ENCODE assay signal across 22 cellular contexts in the genomic region with DNA sequence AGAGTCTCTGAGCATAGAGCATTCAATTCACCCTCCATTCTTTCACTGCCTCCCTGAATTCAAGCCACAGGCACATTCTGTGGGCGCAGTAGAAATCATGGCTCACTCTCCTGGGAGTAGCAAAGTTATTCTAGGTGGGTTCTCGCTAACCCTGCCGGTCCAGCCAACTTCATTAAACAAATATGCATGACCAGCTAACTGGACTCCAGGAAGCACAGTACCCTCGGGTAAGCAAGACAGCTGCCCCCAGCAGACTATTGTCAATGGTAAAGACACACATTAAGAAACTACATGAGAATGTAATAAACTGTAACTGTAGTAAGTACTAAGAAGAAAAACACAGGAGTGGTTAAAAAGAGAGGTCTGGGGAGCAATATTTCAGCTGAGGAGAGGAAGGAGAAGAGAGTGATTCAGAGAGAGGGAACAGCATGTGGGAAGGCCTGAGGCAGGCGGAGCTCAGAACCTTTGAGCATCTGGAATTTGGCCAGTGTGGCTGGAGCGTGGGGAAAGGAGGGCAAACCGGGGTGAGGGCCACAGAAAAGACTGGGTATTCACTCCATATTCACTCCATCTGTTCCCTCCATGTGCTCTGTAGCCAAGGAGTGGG. TPM values are rescaled to one million over a fixed set of nuclear protein-coding genes. Genes with fewer than 3 reads are reported as not detected.
DNase-seq lines count a peak whose midpoint lies in the region; ATAC-seq, FAIRE-seq and TF ChIP-seq lines count a peak whose summit lies in the region.
"Had no signal": no experiment of that assay in that cellular context is flagged by ENCODE, and none has a peak within 500 bp of the region (broad histone marks: within the 10 kb centered on the region; RNA-seq: fewer than 3 reads in every experiment).

No MANE protein-coding gene starts in this region.

- H2BK12ac ChIP-seq in H1 (ENCODE audit: low read depth, low read length), result no peak overlapping the region

- H3K79me2 ChIP-seq in OCI-LY7 (ENCODE audit: insufficient read depth, low read depth, low read length), result peaks cover 99% of the 10 kb centered on the region
- H3K79me2 ChIP-seq in H1 (ENCODE audit: control insufficient read depth in 1 of 2, insufficient read depth in 2 of 2, low read length in 2 of 2), result no peaks in the 10 kb centered on the region

- H2BK15ac ChIP-seq in H1 (ENCODE audit: low read length), result no peak overlapping the region

- TF ChIP-seq EP300 in H1 (IDR thresholded peaks at IDR 0.05; ENCODE audit: borderline replicate concordance in 1 of 2, low read depth in 2 of 2, low read length in 2 of 2), result no peak

- H3K36me3 ChIP-seq in OCI-LY7 (ENCODE audit: insufficient read depth, low read length) (peaks cover 85% of the 10 kb centered on the region), H1 (ENCODE audit: control insufficient read depth in 2 of 4, insufficient read depth in 4 of 4, low read length in 3 of 4) (no peaks in the 10 kb centered on the region)
- H3K36me3 ChIP-seq: heart right ventricle, right atrium auricular region had no signal

- WGBS in H1 (ENCODE audit: extremely low coverage in 1 of 2, insufficient coverage in 1 of 2, insufficient read length in 1 of 2, insufficient replicate concordance in 2 of 2, low coverage in 1 of 2, low lambda C conversion rate in 2 of 2, missing lambda C conversion rate in 1 of 2), 2 experiments, result 86% methylated on average over 7 of the region's 7 CpGs; no CpG with 5 or more reads in 1 of the 2 experiments

- H2BK120ac ChIP-seq in H1 (replicated peaks; ENCODE audit: low read depth, low read length), result no peak overlapping the region

- H3K9ac ChIP-seq in H1 (replicated peaks in 1 of 4; ENCODE audit: extremely low read depth in 1 of 4, low read depth in 3 of 4, low read length in 3 of 4), result no peak overlapping the region

- H4K20me1 ChIP-seq in OCI-LY7 (ENCODE audit: insufficient read depth, low read length) (peaks cover 8% of the 10 kb centered on the region; the same call in 1 of the 2 replicates), H1 (replicated peaks in 1 of 2; ENCODE audit: control insufficient read depth in 1 of 2, insufficient read depth in 2 of 2, low read length in 2 of 2) (peaks cover 0 to 3% of the 10 kb centered on the region in 2 experiments)

- no peak for TF ChIP-seq POLR2A in H1 (IDR thresholded peaks at IDR 0.05; ENCODE audit: control extremely low read depth in 1 of 2, low read depth in 2 of 2, low read length in 2 of 2)

- H4K5ac ChIP-seq in H1 (ENCODE audit: insufficient read length, low read depth, low read length), result no peak overlapping the region

- H4K91ac ChIP-seq in H1 (replicated peaks; ENCODE audit: insufficient read length, low read length), result no peak overlapping the region

- no TSS peak for BruUV-seq in OCI-LY7 (replicated peaks; lab: Mats Ljungman, UMichigan)

- H3K4me3 ChIP-seq in OCI-LY7 (ENCODE audit: low read depth, low read length, poor library complexity, severe bottlenecking) (peak overlapping the region; percentile 55), H1 (ENCODE audit: extremely low read depth in 1 of 4, insufficient read depth in 2 of 4, low read depth in 3 of 4, low read length in 4 of 4) (no peak overlapping the region)
- H3K4me3 ChIP-seq: coronary artery, heart right ventricle, right atrium auricular region had no signal

- peaks cover 9% of the 10 kb centered on the region for H3K23me2 ChIP-seq in H1 (ENCODE audit: low read depth, low read length)

- no peak overlapping the region for H3K56ac ChIP-seq in H1 (replicated peaks; ENCODE audit: insufficient read length, low read depth, low read length)

- TF ChIP-seq RAD21 in H1 (IDR thresholded peaks at IDR 0.05 in 1 of 2, conservative IDR thresholded peaks at IDR 0.05 in 1 of 2; ENCODE audit: low read depth in 2 of 2, low read length in 2 of 2), result no peak

- no peak overlapping the region for H2BK20ac ChIP-seq in H1 (ENCODE audit: low read length)

- H2AK5ac ChIP-seq in H1 (ENCODE audit: low read depth, low read length), result no peak overlapping the region

- H2BK5ac ChIP-seq in H1 (ENCODE audit: low read depth, low read length), result no peak overlapping the region

- no peaks in the 10 kb centered on the region for H3K9me3 ChIP-seq in OCI-LY7 (ENCODE audit: low read length)
- H3K9me3 ChIP-seq in H1 (ENCODE audit: insufficient read depth in 2 of 2, low read depth in 1 of 2, low read length in 1 of 2), result no peaks in the 10 kb centered on the region
- H3K9me3 ChIP-seq: heart right ventricle, right atrium auricular region had no signal

- H3K9me2 ChIP-seq in OCI-LY7 (ENCODE audit: insufficient read depth, low read length), result no peaks in the 10 kb centered on the region

- no peak overlapping the region for H3K23ac ChIP-seq in H1 (ENCODE audit: insufficient read length)

- peak; percentile 77 for DNase-seq in DMS 273 (lab: John Stamatoyannopoulos, UW; ENCODE audit: unreplicated experiment)
- DNase-seq in OCI-LY7 (ENCODE audit: low spot score), result no peak
- no peak for DNase-seq in H1 (ENCODE audit: low read depth in 1 of 2, low spot score in 2 of 2)
- peak; percentile 72 for DNase-seq in renal cortical epithelial cell (ENCODE audit: low read depth)
- no peak for DNase-seq in activated naive CD4-positive, alpha-beta T cell treated with anti-CD3 and anti-CD28 coated beads, Interleukin-2, amount 50 U/mL, for 16 hours
- no peak for DNase-seq in NCI-H1436 treated with DMSO at 0.1 percent for 48 hours (lab: John Stamatoyannopoulos, UW)
- DNase-seq in NCI-H146 (lab: John Stamatoyannopoulos, UW), result no peak
- DNase-seq: activated CD4-positive, alpha-beta T cell treated with anti-CD3 and anti-CD28 coated beads for 1 hour; heart right ventricle; NCI-H1417 treated with DMSO at 0.1 percent for 48 hours; T-helper 1 cell had no signal

- TF ChIP-seq CTCF in OCI-LY7 (conservative IDR thresholded peaks at IDR 0.05; ENCODE audit: low read length), result no peak
- TF ChIP-seq CTCF in H1 (IDR thresholded peaks at IDR 0.05; ENCODE audit: control extremely low read depth in 1 of 3, insufficient read depth in 1 of 3, low read depth in 1 of 3, low read length in 3 of 3), result no peak

- no peak for FAIRE-seq in H1 (lab: Jason Lieb, UNC)
- FAIRE-seq: H54, urothelium cell line had no signal

- no peak for ATAC-seq in HG02870 (IDR thresholded peaks at IDR 0.05; ENCODE audit: unreplicated experiment)
- ATAC-seq: activated naive CD4-positive, alpha-beta T cell treated with anti-CD3 and anti-CD28 coated beads, Interleukin-2, amount 50 U/mL, for 72 hours; stimulated activated memory B cell treated with anti-CD40 and anti-IgM and Interleukin-4, amounts not matched to agents 10 μg/mL and 1 μg/mL and 100 μg/mL, for 72 hours had no signal

- CTCF ChIA-PET in OCI-LY7 (lab: Charles Lee; ENCODE audit: unreplicated experiment), result interaction anchor here (0.5 kb wide), 1 partner anchor 11 kb away, joined by 3 read pairs; no protein-coding TSS in a partner anchor
- CTCF ChIA-PET in H1 (lab: Charles Lee; ENCODE audit: partially characterized antibody), result interaction anchor here (1.0 to 3.0 kb wide), 5 partner anchors 21 to 144 kb away, joined by 3 to 11 read pairs (median 4); no protein-coding TSS in a partner anchor

- POLR2A ChIA-PET in OCI-LY7 (lab: Charles Lee), result interaction anchor here (1.2 to 3.8 kb wide), 5 partner anchors 12 to 39 kb away, joined by 3 to 24 read pairs (median 9); no protein-coding TSS in a partner anchor
- POLR2A ChIA-PET in H1 (lab: Charles Lee; ENCODE audit: partially characterized antibody), result interaction anchor here (1.3 kb wide), 1 partner anchor 200 kb away, joined by 3 read pairs; no protein-coding TSS in a partner anchor

- no peak overlapping the region for H3K18ac ChIP-seq in H1 (ENCODE audit: extremely low read depth, low read length)

- H4K8ac ChIP-seq in H1 (ENCODE audit: extremely low read depth, insufficient read depth, low read length), result no peak overlapping the region

- no peak overlapping the region for H2AFZ ChIP-seq in OCI-LY7 (ENCODE audit: low read length)
- H2AFZ ChIP-seq in H1 (ENCODE audit: low read length), result no peak overlapping the region

- intact Hi-C loops in OCI-LY7 (cut with micrococcal nuclease; ENCODE audit: unreplicated experiment), result no loop called here

- H3K27ac ChIP-seq in OCI-LY7 (ENCODE audit: low read depth, low read length, poor library complexity, severe bottlenecking) (peak overlapping the region; percentile 92), H1 (ENCODE audit: low read depth, low read length) (no peak overlapping the region)
- H3K27ac ChIP-seq: coronary artery, right atrium auricular region had no signal

- H3K4me1 ChIP-seq in OCI-LY7 (ENCODE audit: insufficient read depth, low read length, poor library complexity, severe bottlenecking) (peaks cover 74% of the 10 kb centered on the region), H1 (replicated peaks in 1 of 4; ENCODE audit: control insufficient read depth in 3 of 4, insufficient read depth in 4 of 4, low read length in 3 of 4) (peaks cover 0 to 3% (median under 1%) of the 10 kb centered on the region in 4 experiments; a peak in 3 of 7 replicates)
- H3K4me1 ChIP-seq: right atrium auricular region had no signal

- H3K27me3 ChIP-seq in H1 (replicated peaks in 1 of 4; ENCODE audit: control insufficient read depth in 3 of 4, extremely low read depth in 1 of 4, insufficient read depth in 3 of 4, low read length in 3 of 4), result no peaks in the 10 kb centered on the region
- H3K27me3 ChIP-seq: heart right ventricle, right atrium auricular region had no signal

- peak overlapping the region; percentile 69 for H3K4ac ChIP-seq in H1 (replicated peaks; ENCODE audit: insufficient read length, low read depth, low read length)

- peak overlapping the region; percentile 71 for H3K4me2 ChIP-seq in OCI-LY7 (ENCODE audit: low read length)
- H3K4me2 ChIP-seq in H1 (ENCODE audit: insufficient read depth in 1 of 2, low read depth in 2 of 2, low read length in 2 of 2), result no peak overlapping the region

- H3K14ac ChIP-seq in H1 (ENCODE audit: insufficient read length), result no peak overlapping the region

- H3K79me1 ChIP-seq in H1 (ENCODE audit: low read depth, low read length), result no peaks in the 10 kb centered on the region; the same call in 1 of the 2 replicates

RNA-seq across cellular contexts. Expression of gene SLC2A5, which starts 7.4 kb away (rescaled TPM):
- 109 and 112 TPM in 2 replicates for total RNA-seq in OCI-LY7 (2014; rRNA removed; shearing (Covaris generic))
- total RNA-seq in OCI-LY7 (2022), result 123 and 183 TPM in 2 replicates
- total RNA-seq in H1 (2021; fragmentation: NEBNext Ultra II Directional; extraction: Animal tissue kit (Norgen Biotek cat#: 25700)), result not detected in 2 replicates
- polyA plus RNA-seq in H1 (2011; rRNA removed), result 0.12 and 0.14 TPM in 2 replicates
- 0.12 TPM for polyA plus RNA-seq in H1 (2011; cell fraction: cytosol; rRNA removed)
- polyA plus RNA-seq in H1 (2011; cell fraction: nucleus; rRNA removed), result 0.27 TPM
- 0.06 to 0.08 TPM (median 0.08 TPM) in 3 of 4 replicates, not detected in the other for polyA plus RNA-seq in H1 (2012, experiment 1 of 2)
- polyA plus RNA-seq in H1 (2012, experiment 2 of 2), result not detected
- polyA plus RNA-seq in H1 (2013, experiment 1 of 2), result 0.06 TPM
- polyA plus RNA-seq in H1 (2013, experiment 2 of 2), result 0.04 TPM
- 0.03 and 0.07 TPM in 2 replicates for polyA minus RNA-seq in H1 (2011; rRNA and poly(A)+ RNA removed)
- polyA minus RNA-seq in H1 (2011; cell fraction: cytosol; rRNA and poly(A)+ RNA removed), result not detected
- polyA minus RNA-seq in H1 (2011; cell fraction: nucleus; rRNA and poly(A)+ RNA removed), result 0.10 TPM
- total RNA-seq in renal cortical epithelial cell, result 1.6 TPM in 1 of 2 replicates, not detected in the other
- total RNA-seq: activated naive CD4-positive, alpha-beta T cell treated with anti-CD3 and anti-CD28 coated beads, Interleukin-2, amount 50 U/mL, for 72 hours; epithelial cell of proximal tubule; kidney epithelial cell; NCI-H460 had no signal

RNA-seq across cellular contexts. Expression of gene SLC2A7, which starts 35.8 kb away (rescaled TPM):
- 0.15 TPM in 1 of 2 replicates, not detected in the other for total RNA-seq in OCI-LY7 (2014; rRNA removed; shearing (Covaris generic))
- total RNA-seq in OCI-LY7 (2022), result not detected in 2 replicates
- total RNA-seq in H1 (2021; fragmentation: NEBNext Ultra II Directional; extraction: Animal tissue kit (Norgen Biotek cat#: 25700)), result not detected in 2 replicates
- not detected in 2 replicates for polyA plus RNA-seq in H1 (2011; rRNA removed)
- polyA plus RNA-seq in H1 (2011; cell fraction: cytosol; rRNA removed), result not detected
- not detected for polyA plus RNA-seq in H1 (2011; cell fraction: nucleus; rRNA removed)
- polyA plus RNA-seq in H1 (2012, experiment 1 of 2), result not detected in 4 replicates
- not detected for polyA plus RNA-seq in H1 (2012, experiment 2 of 2)
- polyA plus RNA-seq in H1 (2013, experiment 1 of 2), result not detected
- not detected for polyA plus RNA-seq in H1 (2013, experiment 2 of 2)
- not detected in 2 replicates for polyA minus RNA-seq in H1 (2011; rRNA and poly(A)+ RNA removed)
- not detected for polyA minus RNA-seq in H1 (2011; cell fraction: cytosol; rRNA and poly(A)+ RNA removed)
- not detected for polyA minus RNA-seq in H1 (2011; cell fraction: nucleus; rRNA and poly(A)+ RNA removed)
- total RNA-seq in renal cortical epithelial cell, result not detected in 2 replicates
- total RNA-seq: activated naive CD4-positive, alpha-beta T cell treated with anti-CD3 and anti-CD28 coated beads, Interleukin-2, amount 50 U/mL, for 72 hours; epithelial cell of proximal tubule; kidney epithelial cell; NCI-H460; right atrium auricular region had no signal
- polyA plus RNA-seq: AG04450, heart right ventricle had no signal

Comparison
In these comparisons a context has a peak if more than half of its experiments do, and no peak if none do; other contexts are left out.
1. DNase-seq: peak in DMS 273 (single experiment) and renal cortical epithelial cell (single experiment); none in OCI-LY7 (single experiment), H1 (0 of 2), activated naive CD4-positive, alpha-beta T cell treated with anti-CD3 and anti-CD28 coated beads, Interleukin-2, amount 50 U/mL, for 16 hours (single experiment), NCI-H1436 treated with DMSO at 0.1 percent for 48 hours (single experiment) and NCI-H146 (single experiment).
2. RNA of gene SLC2A5, which starts 7.4 kb away (total RNA-seq): 109 to 183 TPM in OCI-LY7; 1.6 TPM in renal cortical epithelial cell and not detected in H1; every median in the first group is over 10 times any median in the second.